Comparison of ENCODE assay signal across 14 cellular contexts in the genomic region with DNA sequence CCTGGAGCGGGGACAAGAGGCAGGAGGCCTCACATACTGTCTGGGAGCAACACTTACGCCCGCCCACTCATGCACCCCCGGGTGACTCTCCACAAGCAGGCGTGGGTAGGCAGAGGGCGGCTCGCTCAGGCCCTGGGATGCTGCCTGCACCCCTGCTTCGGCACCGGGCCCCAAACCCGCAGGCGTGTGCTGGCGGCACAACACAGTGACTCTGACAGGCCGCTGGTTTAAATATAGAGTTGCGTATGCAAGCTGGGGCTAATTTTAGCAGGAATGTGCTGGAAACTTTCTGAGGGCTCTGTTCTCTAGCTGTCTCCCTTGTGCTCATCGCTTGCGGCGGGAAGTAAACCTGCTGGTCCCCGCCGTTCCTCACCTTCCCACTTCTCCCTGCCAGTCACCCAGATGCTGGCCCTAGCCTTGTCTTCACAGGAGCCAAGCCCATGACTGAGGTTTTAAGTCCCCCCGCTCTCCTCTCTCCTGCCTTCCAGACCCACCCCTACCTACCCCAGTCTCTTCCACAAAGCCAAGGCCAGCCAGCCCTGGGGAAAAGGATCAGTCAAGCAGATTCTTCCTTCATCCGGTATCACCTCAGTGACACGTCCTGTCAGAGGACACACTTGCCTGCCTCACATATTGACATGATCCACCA.
DNase-seq lines count a peak whose midpoint lies in the region; ATAC-seq, FAIRE-seq and TF ChIP-seq lines count a peak whose summit lies in the region.
"Had no signal": no experiment of that assay in that cellular context is flagged by ENCODE, and none has a peak within 500 bp of the region (broad histone marks: within the 10 kb centered on the region; RNA-seq: fewer than 3 reads in every experiment).

No MANE protein-coding gene starts in this region.

- TF ChIP-seq RAD21 in K562 (CRISPR knock-in tag; conservative IDR thresholded peaks at IDR 0.05 in 1 of 2, IDR thresholded peaks at IDR 0.05 in 1 of 2) = no peak

- H3K79me2 ChIP-seq in K562 (ENCODE audit: control insufficient read depth, insufficient read depth, low read length) = no peaks in the 10 kb centered on the region
- no peaks in the 10 kb centered on the region for H3K79me2 ChIP-seq in trophoblast cell (ENCODE audit: control insufficient read depth, insufficient read depth, low read length, poor library complexity)

- no peaks in the 10 kb centered on the region for H3K79me1 ChIP-seq in trophoblast cell (ENCODE audit: low read length)

- CTCF ChIA-PET in K562 (lab: Yijun Ruan, JAX; ENCODE audit: low intra/inter-chr PET ratio) = no interaction called here

- H3K9ac ChIP-seq in K562 (ENCODE audit: insufficient read depth in 1 of 2, low read depth in 2 of 2, low read length in 2 of 2) (no peak overlapping the region), rectal smooth muscle tissue (ENCODE audit: low read length) (no peak overlapping the region), trophoblast cell (ENCODE audit: low read length) (no peak overlapping the region)

- H3K27ac ChIP-seq in K562 (ENCODE audit: extremely low read depth, low read depth, low read length) (no peak overlapping the region), rectal smooth muscle tissue (ENCODE audit: low read depth, low read length) (peak overlapping the region; percentile 62), trophoblast cell (ENCODE audit: low read depth, low read length) (no peak overlapping the region)

- H2AFZ ChIP-seq in K562 (ENCODE audit: low read depth, low read length) (no peak overlapping the region), trophoblast cell (ENCODE audit: insufficient read depth, low read length, poor library complexity) (no peak overlapping the region)

- H4K12ac ChIP-seq in trophoblast cell (ENCODE audit: low read depth, low read length) = no peak overlapping the region

- no peak overlapping the region for H4K91ac ChIP-seq in trophoblast cell (ENCODE audit: low read depth, low read length)

- H2BK120ac ChIP-seq in trophoblast cell (ENCODE audit: insufficient read depth, low read length, poor library complexity) = no peak overlapping the region

- no peak overlapping the region for H4K8ac ChIP-seq in trophoblast cell (ENCODE audit: low read depth, low read length)

- no peak overlapping the region for H3K23ac ChIP-seq in trophoblast cell (ENCODE audit: low read length)

- no peak for ATAC-seq in K562
- ATAC-seq in left ventricle myocardium superior = peak; percentile 88
- ATAC-seq in GM18517 (IDR thresholded peaks at IDR 0.05; ENCODE audit: unreplicated experiment) = no peak

- H3K27me3 ChIP-seq in K562 (ENCODE audit: control insufficient read depth in 2 of 2, insufficient read depth in 2 of 2, low read length in 2 of 2) (peaks cover 37 to 76% of the 10 kb centered on the region in 2 experiments), rectal smooth muscle tissue (ENCODE audit: control insufficient read depth, insufficient read depth, low read length) (no peaks in the 10 kb centered on the region), trophoblast cell (ENCODE audit: insufficient read depth, low read length) (no peaks in the 10 kb centered on the region)

- no peak overlapping the region for H3K4ac ChIP-seq in trophoblast cell (ENCODE audit: low read depth, low read length)

- H3K9me1 ChIP-seq in K562 (ENCODE audit: control insufficient read depth, insufficient read depth, low read length) = no peaks in the 10 kb centered on the region

- BruUV-seq in K562 (replicated peaks; lab: Mats Ljungman, UMichigan) = no TSS peak

- TF ChIP-seq EP300 in K562 (IDR thresholded peaks at IDR 0.05; ENCODE audit: low read length) = no peak

- intact Hi-C loops in K562 (cut with micrococcal nuclease) (no loop called here), left ventricle myocardium superior (cut with micrococcal nuclease) (no loop called here)

- DNase-seq in AG08396 (ENCODE audit: low spot score) (peak; percentile 68), K562 (ENCODE audit: extremely low read depth in 1 of 4, low spot score in 3 of 4) (no peak), left ventricle myocardium superior (peak; percentile 72), NCI-H2171 treated with DMSO at 0.1 percent for 48 hours (lab: John Stamatoyannopoulos, UW) (no peak), trophoblast cell (no peak), NCI-H2227 (lab: John Stamatoyannopoulos, UW; ENCODE audit: unreplicated experiment) (no peak)
- DNase-seq: activated CD8-positive, alpha-beta memory T cell treated with anti-CD3 and anti-CD28 coated beads, Interleukin-2, amount 50 U/mL, for 4 hours; DMS79; NCI-H510A; stimulated activated naive CD4-positive, alpha-beta T cell had no signal

- in situ Hi-C loops in K562 (cut with MboI) = no loop called here

- H3K4me1 ChIP-seq in K562 (replicated peaks in 1 of 2; ENCODE audit: control insufficient read depth in 2 of 2, insufficient read depth in 2 of 2, low read length in 2 of 2) (peaks cover 0 to 9% of the 10 kb centered on the region in 2 experiments; a peak in 1 of 5 replicates), rectal smooth muscle tissue (ENCODE audit: control insufficient read depth, insufficient read depth, low read length) (peaks cover 31% of the 10 kb centered on the region), trophoblast cell (ENCODE audit: control insufficient read depth in 1 of 2, insufficient read depth in 2 of 2, low read length in 2 of 2) (peaks cover 4 to 10% of the 10 kb centered on the region in 2 experiments)

- FAIRE-seq in K562 (lab: Jason Lieb, UNC) = no peak
- FAIRE-seq: GM18507, TTC549 had no signal

- H3K18ac ChIP-seq in trophoblast cell (ENCODE audit: low read length) = no peak overlapping the region

- H3K4me3 ChIP-seq in K562 (no peak overlapping the region), rectal smooth muscle tissue (ENCODE audit: low read length) (no peak overlapping the region), trophoblast cell (ENCODE audit: low read depth, low read length) (no peak overlapping the region)

- no peak overlapping the region for H2AK5ac ChIP-seq in trophoblast cell (ENCODE audit: low read length)

- no peak for TF ChIP-seq POLR2A in K562 (conservative IDR thresholded peaks at IDR 0.05)

- no peak overlapping the region for H2BK12ac ChIP-seq in trophoblast cell (ENCODE audit: low read length)

- H3K14ac ChIP-seq in trophoblast cell (ENCODE audit: low read length) = no peak overlapping the region

- H3K9me3 ChIP-seq in K562 (replicated peaks; ENCODE audit: control insufficient read depth, insufficient read depth, low read depth, low read length) (no peaks in the 10 kb centered on the region), trophoblast cell (ENCODE audit: insufficient read depth, low read depth, low read length) (no peaks in the 10 kb centered on the region)

- 0 out of 2 replicates have a peak, but pooled peaks cover 33% of the 10 kb centered on the region for H4K20me1 ChIP-seq in K562 (replicated peaks; ENCODE audit: control insufficient read depth, insufficient read depth, low read length)

- TF ChIP-seq CTCF in K562 (IDR thresholded peaks at IDR 0.05 in 2 of 3, conservative IDR thresholded peaks at IDR 0.05 in 1 of 3; ENCODE audit: insufficient read depth in 2 of 3, low read depth in 1 of 3, low read length in 3 of 3) = no peak

- no peaks in the 10 kb centered on the region for H3K36me3 ChIP-seq in K562 (ENCODE audit: control insufficient read depth, insufficient read depth, low read length)
- no peaks in the 10 kb centered on the region for H3K36me3 ChIP-seq in rectal smooth muscle tissue (ENCODE audit: control insufficient read depth, insufficient read depth, low read length)
- H3K36me3 ChIP-seq in trophoblast cell (ENCODE audit: control insufficient read depth in 1 of 2, insufficient read depth in 2 of 2, low read length in 2 of 2) = no peaks in the 10 kb centered on the region

- no peak overlapping the region for H2BK5ac ChIP-seq in trophoblast cell (ENCODE audit: low read depth, low read length, poor library complexity)

- POLR2A ChIA-PET in K562 (lab: Yijun Ruan, JAX) = interaction anchor here (0.5 to 0.7 kb wide), 2 partner anchors 16 to 122 kb away, joined by 3 to 4 read pairs; no protein-coding TSS in a partner anchor

- H3K4me2 ChIP-seq in K562 (ENCODE audit: insufficient read depth, low read length) (no peak overlapping the region), trophoblast cell (ENCODE audit: low read length) (no peak overlapping the region)

- 13% methylated on average over 22 of the region's 22 CpGs for WGBS in K562 (ENCODE audit: insufficient coverage, low coverage, missing lambda C conversion rate)
- no CpG with 5 or more reads among the region's 22 CpGs for WGBS in trophoblast cell (ENCODE audit: extremely low coverage, insufficient coverage, insufficient read length)

TF ChIP-seq in K562, 482 proteins besides CTCF, POLR2A, EP300 and RAD21:
- TF ChIP-seq EGR1 (conservative IDR thresholded peaks at IDR 0.05) = peak; percentile 32
- no peak for TF ChIP-seq RCOR1 (IDR thresholded peaks at IDR 0.05; ENCODE audit: borderline replicate concordance in 1 of 2, low read depth in 2 of 2, low read length in 2 of 2)
TF ChIP-seq in K562: peak in this region for 1.

Comparison
In these comparisons a context has a peak if more than half of its experiments do, and no peak if none do; other contexts are left out.
1. DNase-seq: peak in AG08396 (single experiment) and left ventricle myocardium superior (single experiment); none in K562 (0 of 4), NCI-H2171 treated with DMSO at 0.1 percent for 48 hours (single experiment), trophoblast cell (0 of 2) and NCI-H2227 (single experiment).